Comparison of ENCODE assay signal across 1 cellular context in the genomic region with DNA sequence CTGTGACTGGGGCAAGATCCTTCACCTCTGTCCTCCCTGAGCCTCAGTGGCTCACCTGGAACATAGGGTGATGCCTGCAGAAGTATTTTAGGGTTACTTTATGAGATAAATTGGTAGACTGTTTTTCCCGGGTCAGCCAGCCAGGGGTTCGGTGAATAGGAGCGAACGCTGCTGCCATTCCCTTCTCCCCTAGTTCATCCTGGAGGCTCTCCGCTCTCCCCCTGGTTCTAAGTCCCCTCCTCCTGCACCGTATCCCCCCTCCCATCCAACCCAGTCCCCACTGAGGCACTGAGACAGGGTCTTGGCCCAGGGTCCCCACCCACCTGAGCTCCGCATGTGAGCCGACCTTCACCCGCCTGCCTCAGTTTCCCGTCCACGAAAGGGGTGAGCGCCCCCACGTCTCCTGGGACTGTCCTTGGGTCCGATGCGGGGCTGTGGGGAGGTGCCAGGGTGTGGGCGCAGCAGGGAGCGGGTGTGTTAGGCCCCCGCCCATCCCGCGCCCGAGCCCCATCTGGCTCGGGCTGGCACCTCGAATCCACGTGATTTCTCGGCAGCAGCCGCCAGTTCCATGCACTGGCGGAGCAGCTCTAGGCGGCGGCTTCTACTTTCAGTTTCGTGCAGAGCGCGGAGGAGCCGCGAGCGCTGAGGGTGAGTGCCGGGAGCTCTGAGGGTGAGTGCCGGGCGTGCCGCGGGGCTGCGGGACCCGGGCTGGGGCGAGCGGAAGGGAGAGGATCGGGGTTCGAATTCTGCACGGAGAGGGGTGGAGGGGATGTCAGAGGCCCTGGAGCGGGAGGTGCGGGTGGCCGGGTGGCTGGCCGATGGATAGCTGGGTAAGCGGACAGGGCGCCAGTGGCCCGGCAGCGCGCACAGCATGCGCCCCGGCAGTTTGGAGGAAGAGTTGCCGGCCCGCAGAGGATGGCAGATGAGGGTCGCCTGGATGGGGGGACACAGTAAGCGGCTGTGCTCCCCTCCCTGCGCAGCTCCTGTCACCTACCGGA.
TF ChIP-seq lines count a peak whose summit lies in the region.

A gene with protein sequence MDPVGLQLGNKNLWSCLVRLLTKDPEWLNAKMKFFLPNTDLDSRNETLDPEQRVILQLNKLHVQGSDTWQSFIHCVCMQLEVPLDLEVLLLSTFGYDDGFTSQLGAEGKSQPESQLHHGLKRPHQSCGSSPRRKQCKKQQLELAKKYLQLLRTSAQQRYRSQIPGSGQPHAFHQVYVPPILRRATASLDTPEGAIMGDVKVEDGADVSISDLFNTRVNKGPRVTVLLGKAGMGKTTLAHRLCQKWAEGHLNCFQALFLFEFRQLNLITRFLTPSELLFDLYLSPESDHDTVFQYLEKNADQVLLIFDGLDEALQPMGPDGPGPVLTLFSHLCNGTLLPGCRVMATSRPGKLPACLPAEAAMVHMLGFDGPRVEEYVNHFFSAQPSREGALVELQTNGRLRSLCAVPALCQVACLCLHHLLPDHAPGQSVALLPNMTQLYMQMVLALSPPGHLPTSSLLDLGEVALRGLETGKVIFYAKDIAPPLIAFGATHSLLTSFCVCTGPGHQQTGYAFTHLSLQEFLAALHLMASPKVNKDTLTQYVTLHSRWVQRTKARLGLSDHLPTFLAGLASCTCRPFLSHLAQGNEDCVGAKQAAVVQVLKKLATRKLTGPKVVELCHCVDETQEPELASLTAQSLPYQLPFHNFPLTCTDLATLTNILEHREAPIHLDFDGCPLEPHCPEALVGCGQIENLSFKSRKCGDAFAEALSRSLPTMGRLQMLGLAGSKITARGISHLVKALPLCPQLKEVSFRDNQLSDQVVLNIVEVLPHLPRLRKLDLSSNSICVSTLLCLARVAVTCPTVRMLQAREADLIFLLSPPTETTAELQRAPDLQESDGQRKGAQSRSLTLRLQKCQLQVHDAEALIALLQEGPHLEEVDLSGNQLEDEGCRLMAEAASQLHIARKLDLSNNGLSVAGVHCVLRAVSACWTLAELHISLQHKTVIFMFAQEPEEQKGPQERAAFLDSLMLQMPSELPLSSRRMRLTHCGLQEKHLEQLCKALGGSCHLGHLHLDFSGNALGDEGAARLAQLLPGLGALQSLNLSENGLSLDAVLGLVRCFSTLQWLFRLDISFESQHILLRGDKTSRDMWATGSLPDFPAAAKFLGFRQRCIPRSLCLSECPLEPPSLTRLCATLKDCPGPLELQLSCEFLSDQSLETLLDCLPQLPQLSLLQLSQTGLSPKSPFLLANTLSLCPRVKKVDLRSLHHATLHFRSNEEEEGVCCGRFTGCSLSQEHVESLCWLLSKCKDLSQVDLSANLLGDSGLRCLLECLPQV (N-terminal part only) (plus strand): TSS at position 610 of the 998 bp plus-strand sequence. CDS start 31,156 bp downstream, outside the sequence.

TF ChIP-seq in HepG2, 621 proteins besides CTCF, POLR2A, EP300 and RAD21 (continued from another document and continues in another):
- TF ChIP-seq, protein P1, sequence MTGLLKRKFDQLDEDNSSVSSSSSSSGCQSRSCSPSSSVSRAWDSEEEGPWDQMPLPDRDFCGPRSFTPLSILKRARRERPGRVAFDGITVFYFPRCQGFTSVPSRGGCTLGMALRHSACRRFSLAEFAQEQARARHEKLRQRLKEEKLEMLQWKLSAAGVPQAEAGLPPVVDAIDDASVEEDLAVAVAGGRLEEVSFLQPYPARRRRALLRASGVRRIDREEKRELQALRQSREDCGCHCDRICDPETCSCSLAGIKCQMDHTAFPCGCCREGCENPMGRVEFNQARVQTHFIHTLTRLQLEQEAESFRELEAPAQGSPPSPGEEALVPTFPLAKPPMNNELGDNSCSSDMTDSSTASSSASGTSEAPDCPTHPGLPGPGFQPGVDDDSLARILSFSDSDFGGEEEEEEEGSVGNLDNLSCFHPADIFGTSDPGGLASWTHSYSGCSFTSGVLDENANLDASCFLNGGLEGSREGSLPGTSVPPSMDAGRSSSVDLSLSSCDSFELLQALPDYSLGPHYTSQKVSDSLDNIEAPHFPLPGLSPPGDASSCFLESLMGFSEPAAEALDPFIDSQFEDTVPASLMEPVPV (CRISPR knock-in tag; IDR thresholded peaks at IDR 0.05), result peak; percentile 49; the same call in 1 of the 2 replicates
- no peak for TF ChIP-seq POLR2AphosphoS5 (IDR thresholded peaks at IDR 0.05; ENCODE audit: low read depth, low read length)
- TF ChIP-seq ELF4 (CRISPR knock-in tag; IDR thresholded peaks at IDR 0.05; ENCODE audit: borderline replicate concordance), result peak; percentile 31; the same call in 1 of the 2 replicates
- TF ChIP-seq SMAD1 (CRISPR knock-in tag; IDR thresholded peaks at IDR 0.05; ENCODE audit: borderline replicate concordance, low read depth), result peak; percentile 58; the same call in 1 of the 2 replicates
- peak; percentile 49 for TF ChIP-seq ZNF777 (CRISPR knock-in tag; IDR thresholded peaks at IDR 0.05)
- TF ChIP-seq, protein P2, sequence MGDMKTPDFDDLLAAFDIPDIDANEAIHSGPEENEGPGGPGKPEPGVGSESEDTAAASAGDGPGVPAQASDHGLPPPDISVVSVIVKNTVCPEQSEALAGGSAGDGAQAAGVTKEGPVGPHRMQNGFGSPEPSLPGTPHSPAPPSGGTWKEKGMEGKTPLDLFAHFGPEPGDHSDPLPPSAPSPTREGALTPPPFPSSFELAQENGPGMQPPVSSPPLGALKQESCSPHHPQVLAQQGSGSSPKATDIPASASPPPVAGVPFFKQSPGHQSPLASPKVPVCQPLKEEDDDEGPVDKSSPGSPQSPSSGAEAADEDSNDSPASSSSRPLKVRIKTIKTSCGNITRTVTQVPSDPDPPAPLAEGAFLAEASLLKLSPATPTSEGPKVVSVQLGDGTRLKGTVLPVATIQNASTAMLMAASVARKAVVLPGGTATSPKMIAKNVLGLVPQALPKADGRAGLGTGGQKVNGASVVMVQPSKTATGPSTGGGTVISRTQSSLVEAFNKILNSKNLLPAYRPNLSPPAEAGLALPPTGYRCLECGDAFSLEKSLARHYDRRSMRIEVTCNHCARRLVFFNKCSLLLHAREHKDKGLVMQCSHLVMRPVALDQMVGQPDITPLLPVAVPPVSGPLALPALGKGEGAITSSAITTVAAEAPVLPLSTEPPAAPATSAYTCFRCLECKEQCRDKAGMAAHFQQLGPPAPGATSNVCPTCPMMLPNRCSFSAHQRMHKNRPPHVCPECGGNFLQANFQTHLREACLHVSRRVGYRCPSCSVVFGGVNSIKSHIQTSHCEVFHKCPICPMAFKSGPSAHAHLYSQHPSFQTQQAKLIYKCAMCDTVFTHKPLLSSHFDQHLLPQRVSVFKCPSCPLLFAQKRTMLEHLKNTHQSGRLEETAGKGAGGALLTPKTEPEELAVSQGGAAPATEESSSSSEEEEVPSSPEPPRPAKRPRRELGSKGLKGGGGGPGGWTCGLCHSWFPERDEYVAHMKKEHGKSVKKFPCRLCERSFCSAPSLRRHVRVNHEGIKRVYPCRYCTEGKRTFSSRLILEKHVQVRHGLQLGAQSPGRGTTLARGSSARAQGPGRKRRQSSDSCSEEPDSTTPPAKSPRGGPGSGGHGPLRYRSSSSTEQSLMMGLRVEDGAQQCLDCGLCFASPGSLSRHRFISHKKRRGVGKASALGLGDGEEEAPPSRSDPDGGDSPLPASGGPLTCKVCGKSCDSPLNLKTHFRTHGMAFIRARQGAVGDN (CRISPR knock-in tag; IDR thresholded peaks at IDR 0.05), result peak; percentile 96
- TF ChIP-seq ZNF296 (CRISPR knock-in tag; conservative IDR thresholded peaks at IDR 0.05), result peak; percentile 88; the same call in 1 of the 2 replicates
- TF ChIP-seq, protein P3, sequence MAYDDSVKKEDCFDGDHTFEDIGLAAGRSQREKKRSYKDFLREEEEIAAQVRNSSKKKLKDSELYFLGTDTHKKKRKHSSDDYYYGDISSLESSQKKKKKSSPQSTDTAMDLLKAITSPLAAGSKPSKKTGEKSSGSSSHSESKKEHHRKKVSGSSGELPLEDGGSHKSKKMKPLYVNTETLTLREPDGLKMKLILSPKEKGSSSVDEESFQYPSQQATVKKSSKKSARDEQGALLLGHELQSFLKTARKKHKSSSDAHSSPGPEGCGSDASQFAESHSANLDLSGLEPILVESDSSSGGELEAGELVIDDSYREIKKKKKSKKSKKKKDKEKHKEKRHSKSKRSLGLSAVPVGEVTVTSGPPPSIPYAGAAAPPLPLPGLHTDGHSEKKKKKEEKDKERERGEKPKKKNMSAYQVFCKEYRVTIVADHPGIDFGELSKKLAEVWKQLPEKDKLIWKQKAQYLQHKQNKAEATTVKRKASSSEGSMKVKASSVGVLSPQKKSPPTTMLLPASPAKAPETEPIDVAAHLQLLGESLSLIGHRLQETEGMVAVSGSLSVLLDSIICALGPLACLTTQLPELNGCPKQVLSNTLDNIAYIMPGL (CRISPR knock-in tag; IDR thresholded peaks at IDR 0.05; ENCODE audit: borderline replicate concordance in 1 of 2, low read depth in 1 of 2), result peak in 1 of 2 experiments; percentile 56; a peak in 2 of 4 replicates
- TF ChIP-seq, protein P4, sequence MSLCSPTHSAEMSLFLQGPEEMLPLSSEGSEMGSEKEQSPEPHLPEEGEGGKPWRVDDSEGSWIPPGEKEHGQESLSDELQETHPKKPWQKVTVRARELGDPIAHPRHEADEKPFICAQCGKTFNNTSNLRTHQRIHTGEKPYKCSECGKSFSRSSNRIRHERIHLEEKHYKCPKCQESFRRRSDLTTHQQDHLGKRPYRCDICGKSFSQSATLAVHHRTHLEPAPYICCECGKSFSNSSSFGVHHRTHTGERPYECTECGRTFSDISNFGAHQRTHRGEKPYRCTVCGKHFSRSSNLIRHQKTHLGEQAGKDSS (CRISPR knock-in tag; IDR thresholded peaks at IDR 0.05; ENCODE audit: borderline replicate concordance, low read depth), result 0 out of 2 replicates have a peak, but pooled peaks have one; percentile 63
- peak; percentile 63; the same call in 1 of the 2 replicates for TF ChIP-seq ZNF224 (CRISPR knock-in tag; IDR thresholded peaks at IDR 0.05)
- 0 out of 2 replicates have a peak, but pooled peaks have one; percentile 24 for TF ChIP-seq ZNF614 (CRISPR knock-in tag; IDR thresholded peaks at IDR 0.05; ENCODE audit: borderline replicate concordance)
- TF ChIP-seq ATF7 (IDR thresholded peaks at IDR 0.05), result no peak
- 0 out of 2 replicates have a peak, but pooled peaks have one; percentile 11 for TF ChIP-seq ATF7 (CRISPR knock-in tag; IDR thresholded peaks at IDR 0.05)
- peak; percentile 70; the same call in 1 of the 2 replicates for TF ChIP-seq ZSCAN25 (CRISPR knock-in tag; IDR thresholded peaks at IDR 0.05)
- TF ChIP-seq AGO2 (optimal IDR thresholded peaks at IDR 0.05; ENCODE audit: low read depth, low read length), result no peak
- TF ChIP-seq TP53 (CRISPR knock-in tag; conservative IDR thresholded peaks at IDR 0.05), result peak; percentile 68; the same call in 1 of the 2 replicates
- peak; percentile 27; the same call in 1 of the 2 replicates for TF ChIP-seq ZSCAN20 (CRISPR knock-in tag; IDR thresholded peaks at IDR 0.05; ENCODE audit: borderline replicate concordance)
- TF ChIP-seq TBL1XR1 (IDR thresholded peaks at IDR 0.05; ENCODE audit: borderline replicate concordance, low read length, partially characterized antibody), result no peak
- TF ChIP-seq LCORL (IDR thresholded peaks at IDR 0.05), result no peak
- peak; percentile 65; the same call in 1 of the 2 replicates for TF ChIP-seq LCORL (CRISPR knock-in tag; IDR thresholded peaks at IDR 0.05)
- TF ChIP-seq ELF3 (CRISPR knock-in tag; IDR thresholded peaks at IDR 0.05), result peak; percentile 14; the same call in 1 of the 2 replicates
- TF ChIP-seq, protein P5, sequence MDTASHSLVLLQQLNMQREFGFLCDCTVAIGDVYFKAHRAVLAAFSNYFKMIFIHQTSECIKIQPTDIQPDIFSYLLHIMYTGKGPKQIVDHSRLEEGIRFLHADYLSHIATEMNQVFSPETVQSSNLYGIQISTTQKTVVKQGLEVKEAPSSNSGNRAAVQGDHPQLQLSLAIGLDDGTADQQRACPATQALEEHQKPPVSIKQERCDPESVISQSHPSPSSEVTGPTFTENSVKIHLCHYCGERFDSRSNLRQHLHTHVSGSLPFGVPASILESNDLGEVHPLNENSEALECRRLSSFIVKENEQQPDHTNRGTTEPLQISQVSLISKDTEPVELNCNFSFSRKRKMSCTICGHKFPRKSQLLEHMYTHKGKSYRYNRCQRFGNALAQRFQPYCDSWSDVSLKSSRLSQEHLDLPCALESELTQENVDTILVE (CRISPR knock-in tag; IDR thresholded peaks at IDR 0.05), result peak; percentile 42; the same call in 1 of the 2 replicates
- no peak for TF ChIP-seq CREB1 (IDR thresholded peaks at IDR 0.05)
- TF ChIP-seq CREB1 (CRISPR knock-in tag; IDR thresholded peaks at IDR 0.05), result no peak
- peak; percentile 57; the same call in 1 of the 2 replicates for TF ChIP-seq YEATS4 (CRISPR knock-in tag; IDR thresholded peaks at IDR 0.05; ENCODE audit: borderline replicate concordance)
- TF ChIP-seq ZNF788 (CRISPR knock-in tag; IDR thresholded peaks at IDR 0.05; ENCODE audit: borderline replicate concordance), result peak; percentile 65; the same call in 1 of the 2 replicates
- no peak for TF ChIP-seq NR2C2 (CRISPR knock-in tag; IDR thresholded peaks at IDR 0.05; ENCODE audit: borderline replicate concordance)
- TF ChIP-seq, protein P6, sequence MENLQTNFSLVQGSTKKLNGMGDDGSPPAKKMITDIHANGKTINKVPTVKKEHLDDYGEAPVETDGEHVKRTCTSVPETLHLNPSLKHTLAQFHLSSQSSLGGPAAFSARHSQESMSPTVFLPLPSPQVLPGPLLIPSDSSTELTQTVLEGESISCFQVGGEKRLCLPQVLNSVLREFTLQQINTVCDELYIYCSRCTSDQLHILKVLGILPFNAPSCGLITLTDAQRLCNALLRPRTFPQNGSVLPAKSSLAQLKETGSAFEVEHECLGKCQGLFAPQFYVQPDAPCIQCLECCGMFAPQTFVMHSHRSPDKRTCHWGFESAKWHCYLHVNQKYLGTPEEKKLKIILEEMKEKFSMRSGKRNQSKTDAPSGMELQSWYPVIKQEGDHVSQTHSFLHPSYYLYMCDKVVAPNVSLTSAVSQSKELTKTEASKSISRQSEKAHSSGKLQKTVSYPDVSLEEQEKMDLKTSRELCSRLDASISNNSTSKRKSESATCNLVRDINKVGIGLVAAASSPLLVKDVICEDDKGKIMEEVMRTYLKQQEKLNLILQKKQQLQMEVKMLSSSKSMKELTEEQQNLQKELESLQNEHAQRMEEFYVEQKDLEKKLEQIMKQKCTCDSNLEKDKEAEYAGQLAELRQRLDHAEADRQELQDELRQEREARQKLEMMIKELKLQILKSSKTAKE (CRISPR knock-in tag; IDR thresholded peaks at IDR 0.05; ENCODE audit: borderline replicate concordance), result peak; percentile 37; the same call in 1 of the 2 replicates
- TF ChIP-seq ZNF552 (CRISPR knock-in tag; IDR thresholded peaks at IDR 0.05; ENCODE audit: borderline replicate concordance), result peak; percentile 65; the same call in 1 of the 2 replicates
- TF ChIP-seq, protein P7, sequence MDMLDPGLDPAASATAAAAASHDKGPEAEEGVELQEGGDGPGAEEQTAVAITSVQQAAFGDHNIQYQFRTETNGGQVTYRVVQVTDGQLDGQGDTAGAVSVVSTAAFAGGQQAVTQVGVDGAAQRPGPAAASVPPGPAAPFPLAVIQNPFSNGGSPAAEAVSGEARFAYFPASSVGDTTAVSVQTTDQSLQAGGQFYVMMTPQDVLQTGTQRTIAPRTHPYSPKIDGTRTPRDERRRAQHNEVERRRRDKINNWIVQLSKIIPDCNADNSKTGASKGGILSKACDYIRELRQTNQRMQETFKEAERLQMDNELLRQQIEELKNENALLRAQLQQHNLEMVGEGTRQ (IDR thresholded peaks at IDR 0.05; ENCODE audit: low read depth, low read length), result no peak
- TF ChIP-seq, protein P7 (CRISPR knock-in tag; IDR thresholded peaks at IDR 0.05; ENCODE audit: borderline replicate concordance), result peak; percentile 55; the same call in 1 of the 2 replicates
- 0 out of 2 replicates have a peak, but pooled peaks have one; percentile 29 for TF ChIP-seq ZFP41 (CRISPR knock-in tag; IDR thresholded peaks at IDR 0.05; ENCODE audit: borderline replicate concordance)
